In the genomic region with DNA sequence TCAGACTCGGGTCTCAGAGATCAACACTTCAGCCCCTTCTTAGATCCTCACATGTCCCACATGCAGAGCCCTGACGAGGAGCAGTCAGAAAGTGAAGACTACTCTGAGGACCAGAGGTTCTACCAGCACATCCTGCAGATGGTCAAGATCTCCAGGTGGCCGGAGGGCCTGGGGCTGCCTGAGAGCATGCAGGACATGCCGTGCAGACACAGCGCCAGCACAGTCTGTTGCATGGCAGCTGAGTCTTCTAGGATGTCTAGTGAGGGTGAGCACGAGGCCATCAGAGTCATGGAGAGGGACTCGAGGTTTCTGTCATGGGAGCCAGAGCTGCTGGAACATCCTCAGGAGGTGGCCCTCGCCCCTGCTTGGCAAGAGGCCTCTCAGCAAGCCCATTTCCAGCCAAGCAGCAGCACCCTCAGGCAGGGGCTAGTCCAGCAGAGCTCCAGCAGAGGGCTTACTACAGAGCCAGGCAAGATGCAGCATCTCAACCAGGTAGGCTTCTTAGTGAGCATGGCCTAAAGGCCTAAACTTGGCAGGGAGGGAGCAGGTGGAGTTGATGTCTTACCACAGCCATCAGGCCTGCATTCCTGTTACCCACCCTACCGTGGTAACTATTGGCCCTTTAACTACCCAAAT, we compare ENCODE assay signal across 1 cellular context.
TF ChIP-seq lines count a peak whose summit lies in the region.

No MANE protein-coding gene starts in this region.

TF ChIP-seq in H1, 55 proteins besides CTCF, POLR2A, EP300 and RAD21:
- TF ChIP-seq RBBP5 (IDR thresholded peaks at IDR 0.05; ENCODE audit: borderline replicate concordance, low read depth, low read length) (no peak), SRF (IDR thresholded peaks at IDR 0.05; ENCODE audit: low read depth, low read length) (no peak), JUN (IDR thresholded peaks at IDR 0.05; ENCODE audit: low read depth, low read length) (no peak), PHF8 (conservative IDR thresholded peaks at IDR 0.05; ENCODE audit: low read depth, low read length) (no peak), BACH1 (IDR thresholded peaks at IDR 0.05; ENCODE audit: low read length) (no peak), POLR2AphosphoS5 (IDR thresholded peaks at IDR 0.05; ENCODE audit: low read depth, low read length) (no peak), CBX8 (IDR thresholded peaks at IDR 0.05; ENCODE audit: borderline replicate concordance, low read depth, low read length) (no peak), SIX5 (IDR thresholded peaks at IDR 0.05; ENCODE audit: low read depth, low read length) (no peak), BCL11A (IDR thresholded peaks at IDR 0.05; ENCODE audit: low read depth in 2 of 2, low read length in 2 of 2) (no peak)
- TF ChIP-seq, protein P1, sequence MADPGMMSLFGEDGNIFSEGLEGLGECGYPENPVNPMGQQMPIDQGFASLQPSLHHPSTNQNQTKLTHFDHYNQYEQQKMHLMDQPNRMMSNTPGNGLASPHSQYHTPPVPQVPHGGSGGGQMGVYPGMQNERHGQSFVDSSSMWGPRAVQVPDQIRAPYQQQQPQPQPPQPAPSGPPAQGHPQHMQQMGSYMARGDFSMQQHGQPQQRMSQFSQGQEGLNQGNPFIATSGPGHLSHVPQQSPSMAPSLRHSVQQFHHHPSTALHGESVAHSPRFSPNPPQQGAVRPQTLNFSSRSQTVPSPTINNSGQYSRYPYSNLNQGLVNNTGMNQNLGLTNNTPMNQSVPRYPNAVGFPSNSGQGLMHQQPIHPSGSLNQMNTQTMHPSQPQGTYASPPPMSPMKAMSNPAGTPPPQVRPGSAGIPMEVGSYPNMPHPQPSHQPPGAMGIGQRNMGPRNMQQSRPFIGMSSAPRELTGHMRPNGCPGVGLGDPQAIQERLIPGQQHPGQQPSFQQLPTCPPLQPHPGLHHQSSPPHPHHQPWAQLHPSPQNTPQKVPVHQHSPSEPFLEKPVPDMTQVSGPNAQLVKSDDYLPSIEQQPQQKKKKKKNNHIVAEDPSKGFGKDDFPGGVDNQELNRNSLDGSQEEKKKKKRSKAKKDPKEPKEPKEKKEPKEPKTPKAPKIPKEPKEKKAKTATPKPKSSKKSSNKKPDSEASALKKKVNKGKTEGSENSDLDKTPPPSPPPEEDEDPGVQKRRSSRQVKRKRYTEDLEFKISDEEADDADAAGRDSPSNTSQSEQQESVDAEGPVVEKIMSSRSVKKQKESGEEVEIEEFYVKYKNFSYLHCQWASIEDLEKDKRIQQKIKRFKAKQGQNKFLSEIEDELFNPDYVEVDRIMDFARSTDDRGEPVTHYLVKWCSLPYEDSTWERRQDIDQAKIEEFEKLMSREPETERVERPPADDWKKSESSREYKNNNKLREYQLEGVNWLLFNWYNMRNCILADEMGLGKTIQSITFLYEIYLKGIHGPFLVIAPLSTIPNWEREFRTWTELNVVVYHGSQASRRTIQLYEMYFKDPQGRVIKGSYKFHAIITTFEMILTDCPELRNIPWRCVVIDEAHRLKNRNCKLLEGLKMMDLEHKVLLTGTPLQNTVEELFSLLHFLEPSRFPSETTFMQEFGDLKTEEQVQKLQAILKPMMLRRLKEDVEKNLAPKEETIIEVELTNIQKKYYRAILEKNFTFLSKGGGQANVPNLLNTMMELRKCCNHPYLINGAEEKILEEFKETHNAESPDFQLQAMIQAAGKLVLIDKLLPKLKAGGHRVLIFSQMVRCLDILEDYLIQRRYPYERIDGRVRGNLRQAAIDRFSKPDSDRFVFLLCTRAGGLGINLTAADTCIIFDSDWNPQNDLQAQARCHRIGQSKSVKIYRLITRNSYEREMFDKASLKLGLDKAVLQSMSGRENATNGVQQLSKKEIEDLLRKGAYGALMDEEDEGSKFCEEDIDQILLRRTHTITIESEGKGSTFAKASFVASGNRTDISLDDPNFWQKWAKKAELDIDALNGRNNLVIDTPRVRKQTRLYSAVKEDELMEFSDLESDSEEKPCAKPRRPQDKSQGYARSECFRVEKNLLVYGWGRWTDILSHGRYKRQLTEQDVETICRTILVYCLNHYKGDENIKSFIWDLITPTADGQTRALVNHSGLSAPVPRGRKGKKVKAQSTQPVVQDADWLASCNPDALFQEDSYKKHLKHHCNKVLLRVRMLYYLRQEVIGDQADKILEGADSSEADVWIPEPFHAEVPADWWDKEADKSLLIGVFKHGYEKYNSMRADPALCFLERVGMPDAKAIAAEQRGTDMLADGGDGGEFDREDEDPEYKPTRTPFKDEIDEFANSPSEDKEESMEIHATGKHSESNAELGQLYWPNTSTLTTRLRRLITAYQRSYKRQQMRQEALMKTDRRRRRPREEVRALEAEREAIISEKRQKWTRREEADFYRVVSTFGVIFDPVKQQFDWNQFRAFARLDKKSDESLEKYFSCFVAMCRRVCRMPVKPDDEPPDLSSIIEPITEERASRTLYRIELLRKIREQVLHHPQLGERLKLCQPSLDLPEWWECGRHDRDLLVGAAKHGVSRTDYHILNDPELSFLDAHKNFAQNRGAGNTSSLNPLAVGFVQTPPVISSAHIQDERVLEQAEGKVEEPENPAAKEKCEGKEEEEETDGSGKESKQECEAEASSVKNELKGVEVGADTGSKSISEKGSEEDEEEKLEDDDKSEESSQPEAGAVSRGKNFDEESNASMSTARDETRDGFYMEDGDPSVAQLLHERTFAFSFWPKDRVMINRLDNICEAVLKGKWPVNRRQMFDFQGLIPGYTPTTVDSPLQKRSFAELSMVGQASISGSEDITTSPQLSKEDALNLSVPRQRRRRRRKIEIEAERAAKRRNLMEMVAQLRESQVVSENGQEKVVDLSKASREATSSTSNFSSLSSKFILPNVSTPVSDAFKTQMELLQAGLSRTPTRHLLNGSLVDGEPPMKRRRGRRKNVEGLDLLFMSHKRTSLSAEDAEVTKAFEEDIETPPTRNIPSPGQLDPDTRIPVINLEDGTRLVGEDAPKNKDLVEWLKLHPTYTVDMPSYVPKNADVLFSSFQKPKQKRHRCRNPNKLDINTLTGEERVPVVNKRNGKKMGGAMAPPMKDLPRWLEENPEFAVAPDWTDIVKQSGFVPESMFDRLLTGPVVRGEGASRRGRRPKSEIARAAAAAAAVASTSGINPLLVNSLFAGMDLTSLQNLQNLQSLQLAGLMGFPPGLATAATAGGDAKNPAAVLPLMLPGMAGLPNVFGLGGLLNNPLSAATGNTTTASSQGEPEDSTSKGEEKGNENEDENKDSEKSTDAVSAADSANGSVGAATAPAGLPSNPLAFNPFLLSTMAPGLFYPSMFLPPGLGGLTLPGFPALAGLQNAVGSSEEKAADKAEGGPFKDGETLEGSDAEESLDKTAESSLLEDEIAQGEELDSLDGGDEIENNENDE (IDR thresholded peaks at IDR 0.05; ENCODE audit: insufficient replicate concordance, low read length): no peak
TF ChIP-seq in H1: peak in this region for 0.
